10 cellular contexts compared by ENCODE assay signal in genomic region chr2:26179446-26179907, GRCh38. TPM values are rescaled to one million over a fixed set of nuclear protein-coding genes. Genes with fewer than 3 reads are reported as not detected.
DNase-seq lines count a peak whose midpoint lies in the region; ATAC-seq and TF ChIP-seq lines count a peak whose summit lies in the region.
"Had no signal": no experiment of that assay in that cellular context is flagged by ENCODE, and none has a peak within 500 bp of the region (broad histone marks: within the 10 kb centered on the region; RNA-seq: fewer than 3 reads in every experiment).

No MANE protein-coding gene starts in this region.

- no peak overlapping the region for H3K27ac ChIP-seq in colonic mucosa

- no peaks in the 10 kb centered on the region for H3K36me3 Mint-ChIP-seq in stimulated activated naive CD8-positive, alpha-beta T cell treated with anti-CD3 and anti-CD28 coated beads, Interleukin-15, Interleukin-2, amounts not matched to agents 100 ng/mL and 50 ng/mL, for 24 hours (ENCODE audit: low read depth)

- no peaks in the 10 kb centered on the region for H3K4me1 ChIP-seq in colonic mucosa

- H3K27ac Mint-ChIP-seq in stimulated activated naive CD8-positive, alpha-beta T cell treated with anti-CD3 and anti-CD28 coated beads, Interleukin-15, Interleukin-2, amounts not matched to agents 100 ng/mL and 50 ng/mL, for 24 hours = no peak overlapping the region

- no peak for ATAC-seq in stimulated activated naive CD8-positive, alpha-beta T cell treated with anti-CD3 and anti-CD28 coated beads, Interleukin-15, Interleukin-2, amounts not matched to agents 100 U/mL and 50 U/mL, for 24 hours
- no peak for ATAC-seq in HG02885 (IDR thresholded peaks at IDR 0.05; ENCODE audit: poor library complexity, unreplicated experiment)

- H3K27me3 Mint-ChIP-seq in stimulated activated naive CD8-positive, alpha-beta T cell treated with anti-CD3 and anti-CD28 coated beads, Interleukin-15, Interleukin-2, amounts not matched to agents 100 ng/mL and 50 ng/mL, for 24 hours = peaks cover 42% of the 10 kb centered on the region

- no peak for DNase-seq in stimulated activated naive CD8-positive, alpha-beta T cell treated with anti-CD3 and anti-CD28 coated beads, Interleukin-15, Interleukin-2, amounts not matched to agents 100 U/mL and 50 U/mL, for 24 hours
- DNase-seq in colonic mucosa = no peak
- DNase-seq in midbrain (lab: John Stamatoyannopoulos, UW) = peak; percentile 29
- no peak for DNase-seq in NCI-H1694 (lab: John Stamatoyannopoulos, UW)
- no peak for DNase-seq in KG1 (lab: John Stamatoyannopoulos, UW)
- no peak for DNase-seq in cerebellum (ENCODE audit: low spot score)
- DNase-seq: activated CD4-positive, alpha-beta T cell treated with anti-CD3 and anti-CD28 coated beads, Interleukin-2, amount 50 U/mL, for 4 hours; NCI-H2029 had no signal

- TF ChIP-seq CTCF in colonic mucosa (IDR thresholded peaks at IDR 0.05) = no peak

- no peaks in the 10 kb centered on the region for H3K9me3 Mint-ChIP-seq in stimulated activated naive CD8-positive, alpha-beta T cell treated with anti-CD3 and anti-CD28 coated beads, Interleukin-15, Interleukin-2, amounts not matched to agents 100 ng/mL and 50 ng/mL, for 24 hours

- H3K9me3 ChIP-seq in colonic mucosa = no peaks in the 10 kb centered on the region

- peak overlapping the region; percentile 51 for H3K4me3 ChIP-seq in colonic mucosa

- H3K27me3 ChIP-seq in colonic mucosa = peaks cover 5% of the 10 kb centered on the region

- peaks cover 11% of the 10 kb centered on the region for H3K4me1 Mint-ChIP-seq in stimulated activated naive CD8-positive, alpha-beta T cell treated with anti-CD3 and anti-CD28 coated beads, Interleukin-15, Interleukin-2, amounts not matched to agents 100 ng/mL and 50 ng/mL, for 24 hours (ENCODE audit: low read depth)

- intact Hi-C loops in colonic mucosa (cut with DNase I) = no loop called here

- no peaks in the 10 kb centered on the region for H3K36me3 ChIP-seq in colonic mucosa

- H3K4me3 Mint-ChIP-seq in stimulated activated naive CD8-positive, alpha-beta T cell treated with anti-CD3 and anti-CD28 coated beads, Interleukin-15, Interleukin-2, amounts not matched to agents 100 ng/mL and 50 ng/mL, for 24 hours = peak overlapping the region; percentile 17

- no peak overlapping the region for H3K9ac ChIP-seq in colonic mucosa (ENCODE audit: low read depth in 2 of 2, low read length in 2 of 2)

RNA-seq across cellular contexts. Expression of gene GAREM2, which starts 6.6 kb away (rescaled TPM):
- 1 to 10 TPM; 2.4 to 3.9 TPM for total RNA-seq in colonic mucosa
- total RNA-seq in cerebellum = 11.0 TPM
